Comparison of ENCODE assay signal across 1 cellular context in the genomic region with DNA sequence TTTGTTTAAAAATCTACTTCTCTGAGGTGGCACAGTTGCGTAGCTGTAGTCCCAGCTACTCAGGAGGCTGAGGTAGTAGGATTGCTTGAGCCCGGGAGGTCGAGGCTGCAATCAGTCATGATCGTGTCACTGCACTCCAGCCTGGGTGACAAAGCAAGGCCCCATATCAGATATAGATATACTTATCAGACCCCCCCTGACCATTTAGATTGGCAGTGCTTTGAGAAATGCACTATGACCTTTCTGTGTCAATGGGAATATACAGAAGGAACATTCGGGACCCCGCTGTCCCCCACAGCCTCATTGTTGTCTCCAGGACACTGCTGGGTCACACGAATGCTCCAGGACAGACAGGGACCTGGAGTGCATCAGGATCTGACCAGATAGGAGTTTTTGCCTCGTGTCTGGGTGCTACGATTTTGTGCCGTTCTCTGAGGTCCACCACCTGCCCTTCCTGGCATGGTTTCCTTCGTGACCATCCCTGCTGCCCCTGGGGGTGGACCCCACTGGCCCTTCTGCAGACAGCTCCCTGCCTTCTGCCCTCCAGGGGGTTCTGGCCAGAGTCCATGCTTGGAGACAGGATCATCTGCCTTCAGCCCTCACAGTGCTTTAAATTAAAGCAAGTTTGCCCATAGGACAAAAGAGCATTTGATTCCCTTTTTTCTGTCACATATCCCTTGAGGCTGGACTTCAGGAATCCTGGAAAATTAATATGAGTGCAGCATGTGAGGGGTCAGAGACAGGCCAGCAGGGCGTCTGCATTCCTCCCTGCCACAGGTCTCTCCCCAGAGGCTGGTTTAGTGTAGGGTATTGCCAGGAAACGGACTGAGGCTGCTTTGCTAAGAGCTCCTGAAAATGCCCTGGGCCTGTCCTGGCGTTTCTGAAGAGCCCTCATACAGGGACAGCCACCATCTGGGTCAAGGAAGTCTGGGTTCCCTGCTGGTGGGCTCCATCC.
A peak's percentile ranks its signal among the peaks of the same experiment; 100 is the strongest.
TF ChIP-seq lines count a peak whose summit lies in the region.

No MANE protein-coding gene starts in this region.

TF ChIP-seq in SK-N-SH, 30 proteins besides CTCF, POLR2A, EP300 and RAD21:
- TF ChIP-seq NFIC (IDR thresholded peaks at IDR 0.05; ENCODE audit: borderline replicate concordance) = no peak
- TF ChIP-seq FOSL2 (IDR thresholded peaks at IDR 0.05; ENCODE audit: borderline replicate concordance, low read depth) = no peak
- TF ChIP-seq, protein P1, sequence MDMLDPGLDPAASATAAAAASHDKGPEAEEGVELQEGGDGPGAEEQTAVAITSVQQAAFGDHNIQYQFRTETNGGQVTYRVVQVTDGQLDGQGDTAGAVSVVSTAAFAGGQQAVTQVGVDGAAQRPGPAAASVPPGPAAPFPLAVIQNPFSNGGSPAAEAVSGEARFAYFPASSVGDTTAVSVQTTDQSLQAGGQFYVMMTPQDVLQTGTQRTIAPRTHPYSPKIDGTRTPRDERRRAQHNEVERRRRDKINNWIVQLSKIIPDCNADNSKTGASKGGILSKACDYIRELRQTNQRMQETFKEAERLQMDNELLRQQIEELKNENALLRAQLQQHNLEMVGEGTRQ (IDR thresholded peaks at IDR 0.05; ENCODE audit: borderline replicate concordance, low read depth, low read length) = no peak
- TF ChIP-seq, protein P2, sequence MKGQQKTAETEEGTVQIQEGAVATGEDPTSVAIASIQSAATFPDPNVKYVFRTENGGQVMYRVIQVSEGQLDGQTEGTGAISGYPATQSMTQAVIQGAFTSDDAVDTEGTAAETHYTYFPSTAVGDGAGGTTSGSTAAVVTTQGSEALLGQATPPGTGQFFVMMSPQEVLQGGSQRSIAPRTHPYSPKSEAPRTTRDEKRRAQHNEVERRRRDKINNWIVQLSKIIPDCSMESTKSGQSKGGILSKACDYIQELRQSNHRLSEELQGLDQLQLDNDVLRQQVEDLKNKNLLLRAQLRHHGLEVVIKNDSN (IDR thresholded peaks at IDR 0.05; ENCODE audit: borderline replicate concordance, low read depth) = no peak
- 0 out of 2 replicates have a peak, but pooled peaks have one; percentile 16 for TF ChIP-seq FOXJ3 (CRISPR knock-in tag; IDR thresholded peaks at IDR 0.05)
